ENCODE assay signal across 8 cellular contexts in genomic region chr2:215311625-215312394, GRCh38. TPM values are rescaled to one million over a fixed set of nuclear protein-coding genes. Genes with fewer than 3 reads are reported as not detected.
DNase-seq lines count a peak whose midpoint lies in the region; ATAC-seq, FAIRE-seq and TF ChIP-seq lines count a peak whose summit lies in the region.

Gene ATIC, plus strand, starts transcription at chr2:215312059. Its CDS starts 84 bp downstream, at chr2:215312143.

- CTCF ChIA-PET in H1 (lab: Charles Lee; ENCODE audit: partially characterized antibody), result interaction anchor here (0.7 to 1.5 kb wide), 2 partner anchors 33 to 41 kb away, joined by 4 to 5 read pairs; no protein-coding TSS in a partner anchor

- H3K27ac ChIP-seq in H1 (ENCODE audit: low read depth, low read length) (peak within 1 kb of the TSS; percentile 73), mesenchymal stem cell (ENCODE audit: low read length, poor library complexity, severe bottlenecking) (peak within 1 kb of the TSS; percentile 55)

- peak within 1 kb of the TSS; percentile 87 for H3K56ac ChIP-seq in H1 (replicated peaks; ENCODE audit: insufficient read length, low read depth, low read length)

- no peak for FAIRE-seq in H1 (lab: Jason Lieb, UNC)

- TF ChIP-seq EP300 in H1 (IDR thresholded peaks at IDR 0.05; ENCODE audit: borderline replicate concordance in 1 of 2, low read depth in 2 of 2, low read length in 2 of 2), result no peak

- H2BK12ac ChIP-seq in H1 (ENCODE audit: low read depth, low read length) (no peak within 1 kb of the TSS), mesenchymal stem cell (ENCODE audit: low read length in 2 of 2) (peak within 1 kb of the TSS in 1 of 2 experiments; percentile 18)

- H3K18ac ChIP-seq in H1 (ENCODE audit: extremely low read depth, low read length) (peak within 1 kb of the TSS; percentile 68; the same call in 1 of the 2 replicates), mesenchymal stem cell (ENCODE audit: low read depth in 1 of 2, low read length in 2 of 2) (peak within 1 kb of the TSS; percentile 90 to 97)

- H3K23ac ChIP-seq in H1 (ENCODE audit: insufficient read length) (no peak within 1 kb of the TSS), mesenchymal stem cell (ENCODE audit: low read length in 2 of 2) (peak within 1 kb of the TSS in 1 of 2 experiments; percentile 40)

- TF ChIP-seq CTCF in H1 (IDR thresholded peaks at IDR 0.05; ENCODE audit: control extremely low read depth in 1 of 3, insufficient read depth in 1 of 3, low read depth in 1 of 3, low read length in 3 of 3), result 0 out of 4 replicates have a peak, but pooled peaks of 1 of the 3 experiments have one; percentile 1

- peaks cover 0 to 40% (median 14%) of the 10 kb centered on the region in 4 experiments; a peak in 7 of 8 replicates for H3K36me3 ChIP-seq in H1 (ENCODE audit: control insufficient read depth in 2 of 4, insufficient read depth in 4 of 4, low read length in 3 of 4)
- peaks cover 8 to 26% of the 10 kb centered on the region in 2 experiments for H3K36me3 ChIP-seq in mesenchymal stem cell (ENCODE audit: control insufficient read depth in 1 of 2, insufficient read depth in 2 of 2, low read depth in 1 of 2, low read length in 2 of 2)

- H3K79me2 ChIP-seq in H1 (ENCODE audit: control insufficient read depth in 1 of 2, insufficient read depth in 2 of 2, low read length in 2 of 2), result peaks cover 0 to 39% of the 10 kb centered on the region in 2 experiments; a peak in 2 of 4 replicates

- H2BK20ac ChIP-seq in H1 (ENCODE audit: low read length), result no peak within 1 kb of the TSS

- H2BK120ac ChIP-seq in H1 (replicated peaks; ENCODE audit: low read depth, low read length) (peak within 1 kb of the TSS; percentile 83), mesenchymal stem cell (ENCODE audit: low read depth, low read length) (no peak within 1 kb of the TSS)

- H4K91ac ChIP-seq in H1 (replicated peaks; ENCODE audit: insufficient read length, low read length), result peak within 1 kb of the TSS; percentile 83
- H4K91ac ChIP-seq in mesenchymal stem cell (ENCODE audit: low read length), result peak within 1 kb of the TSS; percentile 64

- H4K20me1 ChIP-seq in H1 (replicated peaks in 1 of 2; ENCODE audit: control insufficient read depth in 1 of 2, insufficient read depth in 2 of 2, low read length in 2 of 2), result no peaks in the 10 kb centered on the region

- H2BK5ac ChIP-seq in H1 (ENCODE audit: low read depth, low read length), result peak within 1 kb of the TSS; percentile 73; the same call in 1 of the 2 replicates
- no peak within 1 kb of the TSS for H2BK5ac ChIP-seq in mesenchymal stem cell (ENCODE audit: low read depth, low read length, poor library complexity, severe bottlenecking)

- peak within 1 kb of the TSS; percentile 61; the same call in 1 of the 2 replicates for H2BK15ac ChIP-seq in H1 (ENCODE audit: low read length)
- peak within 1 kb of the TSS; percentile 55 for H2BK15ac ChIP-seq in mesenchymal stem cell (ENCODE audit: low read depth, poor library complexity, severe bottlenecking)

- H3K4me3 ChIP-seq in H1 (ENCODE audit: extremely low read depth in 1 of 4, insufficient read depth in 2 of 4, low read depth in 3 of 4, low read length in 4 of 4), result peak within 1 kb of the TSS; percentile 51 to 84 (median 61)
- peak within 1 kb of the TSS; percentile 80 to 95 for H3K4me3 ChIP-seq in mesenchymal stem cell (ENCODE audit: insufficient read depth in 1 of 2, low read depth in 1 of 2, low read length in 2 of 2)

- 0 out of 2 replicates have a peak within 1 kb of the TSS, but pooled peaks have one; percentile 30 for H2AFZ ChIP-seq in H1 (ENCODE audit: low read length)
- H2AFZ ChIP-seq in mesenchymal stem cell (ENCODE audit: low read depth, low read length), result peak within 1 kb of the TSS; percentile 81

- DNase-seq in COLO668 (lab: John Stamatoyannopoulos, UW; ENCODE audit: unreplicated experiment) (peak; percentile 95), HT1080 (ENCODE audit: low read depth) (peak; percentile 97), NOMO-1 treated with DMSO at 0.1 percent for 48 hours (lab: John Stamatoyannopoulos, UW; ENCODE audit: unreplicated experiment) (peak; percentile 90), H1 (ENCODE audit: low read depth in 1 of 2, low spot score in 2 of 2) (peak; percentile 84 to 91), mesenchymal stem cell (peak; percentile 93)
- DNase-seq in activated CD8-positive, alpha-beta memory T cell treated with anti-CD3 and anti-CD28 coated beads for 48 hours (ENCODE audit: low read depth in 2 of 3, low spot score in 2 of 3), result peak; percentile 72 to 80 (median 73)
- DNase-seq in stimulated activated CD8-positive, alpha-beta memory T cell treated with anti-CD3 and anti-CD28 coated beads, Interleukin-12 subunit alpha, Interleukin-12 subunit beta, amount 100 ng/mL, for 4 hours (ENCODE audit: low read depth), result peak; percentile 86

- POLR2A ChIA-PET in H1 (lab: Charles Lee; ENCODE audit: partially characterized antibody), result interaction anchor here (0.8 to 2.7 kb wide), 12 partner anchors 8 to 1280 kb away, joined by 3 to 16 read pairs (median 3); no protein-coding TSS in a partner anchor

- TF ChIP-seq RAD21 in H1 (IDR thresholded peaks at IDR 0.05 in 1 of 2, conservative IDR thresholded peaks at IDR 0.05 in 1 of 2; ENCODE audit: low read depth in 2 of 2, low read length in 2 of 2), result no peak; a peak in 1 of 4 replicates

- H3K79me1 ChIP-seq in H1 (ENCODE audit: low read depth, low read length) (no peaks in the 10 kb centered on the region), mesenchymal stem cell (replicated peaks; ENCODE audit: low read length, poor library complexity, severe bottlenecking) (peaks cover 13% of the 10 kb centered on the region)

- H3K4ac ChIP-seq in H1 (replicated peaks; ENCODE audit: insufficient read length, low read depth, low read length) (peak within 1 kb of the TSS; percentile 96), mesenchymal stem cell (ENCODE audit: low read depth in 1 of 2, low read length in 2 of 2) (peak within 1 kb of the TSS in 1 of 2 experiments; percentile 70)

- peak within 1 kb of the TSS; percentile 78 for H4K5ac ChIP-seq in H1 (ENCODE audit: insufficient read length, low read depth, low read length)

- peak; percentile 99 for ATAC-seq in GM21360 (IDR thresholded peaks at IDR 0.05; ENCODE audit: unreplicated experiment)

- H3K9me3 ChIP-seq in H1 (ENCODE audit: insufficient read depth in 2 of 2, low read depth in 1 of 2, low read length in 1 of 2), result no peaks in the 10 kb centered on the region
- no peaks in the 10 kb centered on the region for H3K9me3 ChIP-seq in mesenchymal stem cell (ENCODE audit: control insufficient read depth, low read length)

- H2AK5ac ChIP-seq in H1 (ENCODE audit: low read depth, low read length), result no peak within 1 kb of the TSS; the same call in 1 of the 2 replicates
- no peak within 1 kb of the TSS for H2AK5ac ChIP-seq in mesenchymal stem cell (ENCODE audit: low read length, severe bottlenecking)

- H3K14ac ChIP-seq in H1 (ENCODE audit: insufficient read length) (no peak within 1 kb of the TSS), mesenchymal stem cell (ENCODE audit: low read length in 2 of 2) (peak within 1 kb of the TSS in 1 of 2 experiments; percentile 63)

- H3K4me2 ChIP-seq in H1 (ENCODE audit: insufficient read depth in 1 of 2, low read depth in 2 of 2, low read length in 2 of 2) (peak within 1 kb of the TSS; percentile 71 to 83), mesenchymal stem cell (ENCODE audit: low read length, poor library complexity, severe bottlenecking) (peak within 1 kb of the TSS; percentile 84)

- TF ChIP-seq POLR2A in H1 (IDR thresholded peaks at IDR 0.05; ENCODE audit: control extremely low read depth in 1 of 2, low read depth in 2 of 2, low read length in 2 of 2), result peak; percentile 64 to 94

- H3K27me3 ChIP-seq in H1 (replicated peaks in 1 of 4; ENCODE audit: control insufficient read depth in 3 of 4, extremely low read depth in 1 of 4, insufficient read depth in 3 of 4, low read length in 3 of 4) (no peaks in the 10 kb centered on the region), mesenchymal stem cell (ENCODE audit: control insufficient read depth in 1 of 2, insufficient read depth in 1 of 2, low read length in 2 of 2) (no peaks in the 10 kb centered on the region)

- peaks cover 3% of the 10 kb centered on the region; the same call in 1 of the 2 replicates for H3K23me2 ChIP-seq in H1 (ENCODE audit: low read depth, low read length)

- 3% methylated on average over 43 of the region's 64 CpGs; no CpG with 5 or more reads in 1 of the 2 experiments for WGBS in H1 (ENCODE audit: extremely low coverage in 1 of 2, insufficient coverage in 1 of 2, insufficient read length in 1 of 2, insufficient replicate concordance in 2 of 2, low coverage in 1 of 2, low lambda C conversion rate in 2 of 2, missing lambda C conversion rate in 1 of 2), 2 experiments
- WGBS in mesenchymal stem cell, result 2% methylated on average over 64 of the region's 64 CpGs

- peak within 1 kb of the TSS; percentile 82 to 94 (median 87) for H3K9ac ChIP-seq in H1 (replicated peaks in 1 of 4; ENCODE audit: extremely low read depth in 1 of 4, low read depth in 3 of 4, low read length in 3 of 4)
- peak within 1 kb of the TSS; percentile 87 for H3K9ac ChIP-seq in mesenchymal stem cell (ENCODE audit: low read length)

- peak within 1 kb of the TSS; percentile 90 for H4K8ac ChIP-seq in H1 (ENCODE audit: extremely low read depth, insufficient read depth, low read length)
- H4K8ac ChIP-seq in mesenchymal stem cell (ENCODE audit: low read length), result peak within 1 kb of the TSS; percentile 94

- H3K4me1 ChIP-seq in H1 (replicated peaks in 1 of 4; ENCODE audit: control insufficient read depth in 3 of 4, insufficient read depth in 4 of 4, low read length in 3 of 4) (peaks cover 0 to 12% (median 2%) of the 10 kb centered on the region in 4 experiments; a peak in 5 of 7 replicates), mesenchymal stem cell (ENCODE audit: control insufficient read depth, insufficient read depth, low read depth, low read length) (peaks cover 7% of the 10 kb centered on the region)

TF ChIP-seq in H1, 55 proteins besides CTCF, POLR2A, EP300 and RAD21 (continues in another document):
- TF ChIP-seq SP1 (IDR thresholded peaks at IDR 0.05; ENCODE audit: low read depth, low read length) (no peak), SP4 (IDR thresholded peaks at IDR 0.05; ENCODE audit: low read length) (peak; percentile 53; the same call in 1 of the 2 replicates), BACH1 (IDR thresholded peaks at IDR 0.05; ENCODE audit: low read length) (no peak)

RNA-seq across cellular contexts. Expression of gene ATIC, which starts in this region (rescaled TPM):
- total RNA-seq in HT1080 (2014; rRNA removed; shearing (Covaris generic)), result 25.2 and 28.9 TPM in 2 replicates
- polyA plus RNA-seq in HT1080 (2015; cell fraction: cytosol; rRNA removed), result 148 and 151 TPM in 2 replicates
- 268 and 283 TPM in 2 replicates for polyA plus RNA-seq in HT1080 (2015; cell fraction: nucleus; rRNA removed)
- 318 and 319 TPM in 2 replicates for total RNA-seq in H1 (2021; fragmentation: NEBNext Ultra II Directional; extraction: Animal tissue kit (Norgen Biotek cat#: 25700))
- polyA plus RNA-seq in H1 (2011; rRNA removed), result 104 and 139 TPM in 2 replicates
- 143 TPM for polyA plus RNA-seq in H1 (2011; cell fraction: cytosol; rRNA removed)
- polyA plus RNA-seq in H1 (2011; cell fraction: nucleus; rRNA removed), result 156 TPM
- 359 to 484 TPM (median 376 TPM) in 4 replicates for polyA plus RNA-seq in H1 (2012, experiment 1 of 2)
- 228 TPM for polyA plus RNA-seq in H1 (2012, experiment 2 of 2)
- polyA plus RNA-seq in H1 (2013, experiment 1 of 2), result 507 TPM
- 501 TPM for polyA plus RNA-seq in H1 (2013, experiment 2 of 2)
- polyA minus RNA-seq in H1 (2011; rRNA and poly(A)+ RNA removed), result 291 and 361 TPM in 2 replicates
- 155 TPM for polyA minus RNA-seq in H1 (2011; cell fraction: cytosol; rRNA and poly(A)+ RNA removed)
- 107 TPM for polyA minus RNA-seq in H1 (2011; cell fraction: nucleus; rRNA and poly(A)+ RNA removed)
- polyA plus RNA-seq in mesenchymal stem cell (2013, experiment 1 of 2), result 182 TPM
- polyA plus RNA-seq in mesenchymal stem cell (2013, experiment 2 of 2), result 193 TPM

Comparison
In these comparisons a context has a peak if more than half of its experiments do, and no peak if none do; other contexts are left out.
1. Peak in every context shown above with its lines: DNase-seq, ATAC-seq, H3K4me3 ChIP-seq and H3K27ac ChIP-seq.
2. RNA of gene ATIC (total RNA-seq): 318 to 319 TPM in H1; 25.2 to 28.9 TPM in HT1080; every median in the first group is over 10 times any median in the second.